Comparison of ENCODE assay signal across 13 cellular contexts in genomic region chr7:117582219-117582704, GRCh38.
A peak's percentile ranks its signal among the peaks of the same experiment; 100 is the strongest.
DNase-seq lines count a peak whose midpoint lies in the region; ATAC-seq, FAIRE-seq and TF ChIP-seq lines count a peak whose summit lies in the region.
"Had no signal": no experiment of that assay in that cellular context is flagged by ENCODE, and none has a peak within 500 bp of the region (broad histone marks: within the 10 kb centered on the region; RNA-seq: fewer than 3 reads in every experiment).

No MANE protein-coding gene starts in this region.

- H3K4me1 ChIP-seq in ACC112 (ENCODE audit: control insufficient read depth, insufficient read depth, low read length, unreplicated experiment): peaks cover 6% of the 10 kb centered on the region
- H3K4me1 ChIP-seq in lower lobe of right lung: no peaks in the 10 kb centered on the region

- H3K9me3 ChIP-seq in lower lobe of right lung: no peaks in the 10 kb centered on the region

- DNase-seq in HTR-8/SVneo (ENCODE audit: insufficient read length, low spot score) (peak; percentile 72), dedifferentiated amniotic fluid mesenchymal stem cell (ENCODE audit: extremely low spot score) (peak; percentile 95), lower lobe of right lung (no peak), hypothalamus (lab: John Stamatoyannopoulos, UW) (no peak), Ammon's horn (ENCODE audit: low spot score) (no peak)
- DNase-seq in activated naive CD4-positive, alpha-beta T cell (lab: John Stamatoyannopoulos, UW): no peak
- DNase-seq: activated effector memory CD4-positive, alpha-beta T cell treated with anti-CD3 and anti-CD28 coated beads, Interleukin-2, amount 50 U/mL, for 16 hours; C1 segment of cervical spinal cord; NCI-H345; posterior cingulate gyrus had no signal

- no peaks in the 10 kb centered on the region for H3K79me2 ChIP-seq in ACC112 (ENCODE audit: control insufficient read depth, insufficient read depth, low read length, unreplicated experiment)

- H3K4me3 ChIP-seq in ACC112 (ENCODE audit: low read depth, low read length) (no peak overlapping the region), lower lobe of right lung (no peak overlapping the region)

- FAIRE-seq in HTR-8/SVneo (lab: Jason Lieb, UNC): peak; percentile 87
- FAIRE-seq: frontal cortex had no signal

- peak overlapping the region; percentile 67 for H3K27ac ChIP-seq in ACC112 (ENCODE audit: low read depth, low read length)
- H3K27ac ChIP-seq in lower lobe of right lung: no peak overlapping the region

- H3K27me3 ChIP-seq in ACC112 (ENCODE audit: insufficient read depth, low read length) (no peaks in the 10 kb centered on the region), lower lobe of right lung (ENCODE audit: low read depth) (no peaks in the 10 kb centered on the region)

- TF ChIP-seq CTCF in lower lobe of right lung (IDR thresholded peaks at IDR 0.05): no peak

- peak; percentile 72 to 82 for ATAC-seq in lower lobe of right lung
- no peak for ATAC-seq in HG02870 (IDR thresholded peaks at IDR 0.05; ENCODE audit: unreplicated experiment)

- no peaks in the 10 kb centered on the region for H3K36me3 ChIP-seq in ACC112 (ENCODE audit: insufficient read depth, low read length)
- no peaks in the 10 kb centered on the region for H3K36me3 ChIP-seq in lower lobe of right lung

- intact Hi-C loops in lower lobe of right lung (cut with DNase I): no loop called here

- no peak overlapping the region for H2AFZ ChIP-seq in ACC112 (ENCODE audit: low read length, unreplicated experiment)

Comparison
In these comparisons a context has a peak if more than half of its experiments do, and no peak if none do; other contexts are left out.
1. DNase-seq: peak in HTR-8/SVneo (single experiment) and dedifferentiated amniotic fluid mesenchymal stem cell (single experiment); none in lower lobe of right lung (single experiment), hypothalamus (0 of 51), activated naive CD4-positive, alpha-beta T cell (0 of 4) and Ammon's horn (single experiment).